ENCODE assay signal across 9 cellular contexts in genomic region chr12:109797905-109798669, GRCh38. TPM values are rescaled to one million over a fixed set of nuclear protein-coding genes. Genes with fewer than 3 reads are reported as not detected.
DNase-seq lines count a peak whose midpoint lies in the region; TF ChIP-seq lines count a peak whose summit lies in the region.
"Had no signal": no experiment of that assay in that cellular context is flagged by ENCODE, and none has a peak within 500 bp of the region (broad histone marks: within the 10 kb centered on the region; RNA-seq: fewer than 3 reads in every experiment).

No MANE protein-coding gene starts in this region.

- H3K79me2 ChIP-seq in OCI-LY7 (ENCODE audit: insufficient read depth, low read depth, low read length): no peaks in the 10 kb centered on the region

- POLR2A ChIA-PET in OCI-LY7 (lab: Charles Lee): interaction anchor here (0.5 kb wide), 1 partner anchor 1268 kb away, joined by 3 read pairs; no protein-coding TSS in a partner anchor

- DNase-seq in AG10803 (ENCODE audit: low read depth) (no peak), OCI-LY7 (ENCODE audit: low spot score) (peak; percentile 21), fibroblast of pulmonary artery (ENCODE audit: low read depth) (no peak), activated T-cell treated with anti-CD3 and anti-CD28 coated beads for 4 hours (no peak), NCI-H1436 treated with DMSO at 0.1 percent for 48 hours (lab: John Stamatoyannopoulos, UW) (no peak), DMS114 treated with DMSO at 0.1 percent for 48 hours (lab: John Stamatoyannopoulos, UW; ENCODE audit: unreplicated experiment) (no peak)
- DNase-seq in stimulated activated naive CD4-positive, alpha-beta T cell treated with Interleukin-2 at 50 U/mL for 16 hours (lab: John Stamatoyannopoulos, UW): no peak
- DNase-seq: foreskin melanocyte had no signal

- no peak overlapping the region for H3K27ac ChIP-seq in OCI-LY7 (ENCODE audit: low read depth, low read length, poor library complexity, severe bottlenecking)

- CTCF ChIA-PET in OCI-LY7 (lab: Charles Lee; ENCODE audit: unreplicated experiment): no interaction called here

- H3K9me2 ChIP-seq in OCI-LY7 (ENCODE audit: insufficient read depth, low read length): no peaks in the 10 kb centered on the region

- no peak overlapping the region for H3K4me3 ChIP-seq in AG10803 (ENCODE audit: low read length)
- no peak overlapping the region for H3K4me3 ChIP-seq in OCI-LY7 (ENCODE audit: low read depth, low read length, poor library complexity, severe bottlenecking)
- no peak overlapping the region for H3K4me3 ChIP-seq in fibroblast of pulmonary artery (replicated peaks; ENCODE audit: low read depth, low read length)

- TF ChIP-seq CTCF in AG10803 (conservative IDR thresholded peaks at IDR 0.05; ENCODE audit: low read length): peak; percentile 8; the same call in 1 of the 2 replicates
- peak; percentile 39; the same call in 1 of the 3 replicates for TF ChIP-seq CTCF in GM12872 (IDR thresholded peaks at IDR 0.05; ENCODE audit: insufficient read depth, low read depth, low read length)
- TF ChIP-seq CTCF in OCI-LY7 (conservative IDR thresholded peaks at IDR 0.05; ENCODE audit: low read length): peak; percentile 72
- TF ChIP-seq CTCF in fibroblast of pulmonary artery (IDR thresholded peaks at IDR 0.05; ENCODE audit: low read length, missing control alignments): peak; percentile 22

- intact Hi-C loops in OCI-LY7 (cut with micrococcal nuclease; ENCODE audit: unreplicated experiment): no loop called here

- no peak overlapping the region for H2AFZ ChIP-seq in OCI-LY7 (ENCODE audit: low read length)

- no peaks in the 10 kb centered on the region for H3K36me3 ChIP-seq in OCI-LY7 (ENCODE audit: insufficient read depth, low read length)

- H3K4me2 ChIP-seq in OCI-LY7 (ENCODE audit: low read length): no peak overlapping the region

- no peaks in the 10 kb centered on the region for H3K4me1 ChIP-seq in OCI-LY7 (ENCODE audit: insufficient read depth, low read length, poor library complexity, severe bottlenecking)

- H3K9me3 ChIP-seq in OCI-LY7 (ENCODE audit: low read length): no peaks in the 10 kb centered on the region

- no TSS peak for BruUV-seq in OCI-LY7 (replicated peaks; lab: Mats Ljungman, UMichigan)

- no peaks in the 10 kb centered on the region for H4K20me1 ChIP-seq in OCI-LY7 (ENCODE audit: insufficient read depth, low read length)

RNA-seq across cellular contexts. Expression of gene TRPV4, which starts 35.1 kb away (rescaled TPM):
- total RNA-seq in OCI-LY7 (2014; rRNA removed; shearing (Covaris generic)): 2.1 TPM in 1 of 2 replicates, not detected in the other
- total RNA-seq in OCI-LY7 (2022): not detected in 2 replicates

Comparison
In these comparisons a context has a peak if more than half of its experiments do, and no peak if none do; other contexts are left out.
1. CTCF ChIP-seq: peak in every context shown above with its lines; median percentile 72 in OCI-LY7; 39 in GM12872; 22 in fibroblast of pulmonary artery; 8 in AG10803.